36 cellular contexts compared by ENCODE assay signal in genomic region chrX:57251965-57252364, GRCh38. TPM values are rescaled to one million over a fixed set of nuclear protein-coding genes. Genes with fewer than 3 reads are reported as not detected.
A peak's percentile ranks its signal among the peaks of the same experiment; 100 is the strongest.
DNase-seq lines count a peak whose midpoint lies in the region; TF ChIP-seq lines count a peak whose summit lies in the region.
"Had no signal": no experiment of that assay in that cellular context is flagged by ENCODE, and none has a peak within 500 bp of the region (broad histone marks: within the 10 kb centered on the region; RNA-seq: fewer than 3 reads in every experiment).

No MANE protein-coding gene starts in this region.

- peaks cover 0 to 64% (median 37%) of the 10 kb centered on the region in 8 donors for H3K9me3 ChIP-seq in spleen
- H3K9me3 ChIP-seq: A549, BE2C, BLaER1, Caco-2 had no signal

- H3K36me3 ChIP-seq in spleen, result no peaks in the 10 kb centered on the region
- H3K36me3 ChIP-seq: BE2C; BLaER1; BLaER1 treated with 17β-estradiol and CSF1 and Interleukin-3, amounts not matched to agents 10 nM and 100 nM had no signal

- WGBS in spleen, 5 donors, result 64 to 96% (median 87%) methylated on average over 6 of the region's 6 CpGs

- no peak for TF ChIP-seq CTCF in spleen (IDR thresholded peaks at IDR 0.05 in 8 of 11, conservative IDR thresholded peaks at IDR 0.05 in 3 of 11)

- no peaks in the 10 kb centered on the region for H3K27me3 ChIP-seq in spleen (replicated peaks in 1 of 7)
- H3K27me3 ChIP-seq: BE2C had no signal

- peak; percentile 81 for DNase-seq in mesenteric fat pad (ENCODE audit: low spot score)
- DNase-seq in posterior vena cava (ENCODE audit: low spot score), result peak; percentile 53
- DNase-seq in spleen, result peak; percentile 27
- DNase-seq in activated effector memory CD4-positive, alpha-beta T cell treated with anti-CD3 and anti-CD28 coated beads, Interleukin-2, amount 50 U/mL, for 16 hours, result no peak
- DNase-seq in hepatic stellate cell (ENCODE audit: low spot score), result no peak
- no peak for DNase-seq in T-helper 1 cell
- DNase-seq: 8988T; ACHN; AML-193; BE2C; C1 segment of cervical spinal cord; Caco-2; Calu3; CD4-positive, alpha-beta memory T cell; CD4-positive, alpha-beta T cell; CD4-positive, CD25-positive, alpha-beta regulatory T cell; CD8-positive, alpha-beta memory T cell; CD8-positive, alpha-beta T cell; COR-L47; DMS 273 treated with DMSO at 0.1 percent for 48 hours; DMS153; DMS53; DMS79; DMS79 treated with DMSO at 0.1 percent for 48 hours; DND-41; EL had no signal

- no peak overlapping the region for H3K27ac ChIP-seq in spleen
- H3K27ac ChIP-seq: 22Rv1; A549; BLaER1; BLaER1 treated with 17β-estradiol and CSF1 and Interleukin-3, amounts not matched to agents 10 nM and 100 nM; C4-2B had no signal

- H3K4me1 ChIP-seq in spleen, result no peaks in the 10 kb centered on the region
- H3K4me1 ChIP-seq: A549; BE2C; BLaER1; BLaER1 treated with 17β-estradiol and CSF1 and Interleukin-3, amounts not matched to agents 10 nM and 100 nM; Caco-2 had no signal

- no peak for TF ChIP-seq POLR2A in spleen (IDR thresholded peaks at IDR 0.05)

- intact Hi-C loops in posterior vena cava (cut with DNase I), result no loop called here
- intact Hi-C loops in spleen (cut with DNase I; ENCODE audit: low total_unique reads), result no loop called here

- H3K4me3 ChIP-seq in spleen, result no peak overlapping the region
- H3K4me3 ChIP-seq: A549; BLaER1; BLaER1 treated with 17β-estradiol and CSF1 and Interleukin-3, amounts not matched to agents 10 nM and 100 nM had no signal

RNA-seq across cellular contexts. Expression of gene FAAH2, which starts 34.5 kb away (rescaled TPM):
- total RNA-seq in mesenteric fat pad, result 0.29 TPM
- under 1 TPM; 0.29 to 0.60 TPM for total RNA-seq in posterior vena cava
- total RNA-seq in spleen, result 1 to 10 TPM; 1.8 to 5.8 (median 3.3) TPM
- polyA plus RNA-seq in spleen, result 1 to 10 TPM; 1.2 to 3.8 (median 2.2) TPM
- total RNA-seq: A172, Daoy had no signal
- polyA plus RNA-seq: AG04450, BJ, CD14-positive monocyte had no signal

Comparison
In these comparisons a context has a peak if more than half of its experiments do, and no peak if none do; other contexts are left out.
1. DNase-seq: peak in mesenteric fat pad (single experiment), posterior vena cava (single experiment) and spleen (single experiment); none in activated effector memory CD4-positive, alpha-beta T cell treated with anti-CD3 and anti-CD28 coated beads, Interleukin-2, amount 50 U/mL, for 16 hours (single experiment), hepatic stellate cell (single experiment) and T-helper 1 cell (0 of 5).